22 cellular contexts compared by ENCODE assay signal in genomic region chr5:143343042-143343441, GRCh38.
DNase-seq lines count a peak whose midpoint lies in the region; ATAC-seq and TF ChIP-seq lines count a peak whose summit lies in the region.
"Had no signal": no experiment of that assay in that cellular context is flagged by ENCODE, and none has a peak within 500 bp of the region (broad histone marks: within the 10 kb centered on the region; RNA-seq: fewer than 3 reads in every experiment).

No MANE protein-coding gene starts in this region.

- H3K27me3 Mint-ChIP-seq in MCF 10A (ENCODE audit: insufficient read depth, unreplicated experiment): no peaks in the 10 kb centered on the region
- H3K27me3 Mint-ChIP-seq in endodermal cell (ENCODE audit: insufficient read depth): no peaks in the 10 kb centered on the region

- no peak overlapping the region for H3K4me3 Mint-ChIP-seq in MCF 10A (ENCODE audit: unreplicated experiment)
- H3K4me3 Mint-ChIP-seq in endodermal cell: no peak overlapping the region

- CTCF ChIA-PET in MCF 10A (lab: Yijun Ruan, JAX): interaction anchor here (0.6 to 2.2 kb wide), 5 partner anchors 9 to 482 kb away, joined by 3 to 7 read pairs (median 4); no protein-coding TSS in a partner anchor
- CTCF ChIA-PET in mammary epithelial cell (lab: Charles Lee; ENCODE audit: low non-redundant PET): no interaction called here

- dilution Hi-C loops in mammary epithelial cell (cut with HindIII; ENCODE audit: low sequenced_read_pairs): no loop called here

- H4K20me1 ChIP-seq in mammary epithelial cell (ENCODE audit: insufficient read depth, low read length) (no peaks in the 10 kb centered on the region), KMS-11 (ENCODE audit: insufficient read depth) (peaks cover 76% of the 10 kb centered on the region)

- BruUV-seq in MCF 10A (replicated peaks; lab: Mats Ljungman, UMichigan) (no TSS peak), mammary epithelial cell (replicated peaks; lab: Mats Ljungman, UMichigan) (no TSS peak)

- 100% methylated on average over 2 of the region's 2 CpGs for WGBS in mammary epithelial cell (ENCODE audit: low coverage, missing lambda C conversion rate)
- 35% methylated on average over 2 of the region's 2 CpGs; no CpG with 5 or more reads in 1 of the 2 experiments for WGBS in endodermal cell (ENCODE audit: insufficient coverage in 1 of 2, insufficient read length in 1 of 2), 2 experiments
- WGBS in psoas muscle, 3 donors: 86 to 96% (median 96%) methylated on average over 2 of the region's 2 CpGs

- H3K9ac ChIP-seq in mammary epithelial cell (ENCODE audit: insufficient read depth, low read length): no peak overlapping the region
- H3K9ac ChIP-seq in KMS-11: no peak overlapping the region
- H3K9ac ChIP-seq in endodermal cell (ENCODE audit: extremely low read depth, low read length, poor library complexity, severe bottlenecking): no peak overlapping the region
- H3K9ac ChIP-seq: BLaER1 had no signal

- ATAC-seq in psoas muscle: no peak
- ATAC-seq in GM21786 (IDR thresholded peaks at IDR 0.05; ENCODE audit: unreplicated experiment): no peak
- ATAC-seq: upper lobe of right lung had no signal

- TF ChIP-seq CTCF in MCF 10A (IDR thresholded peaks at IDR 0.05; ENCODE audit: unreplicated experiment) (no peak), mammary epithelial cell (conservative IDR thresholded peaks at IDR 0.05 in 1 of 2, IDR thresholded peaks at IDR 0.05 in 1 of 2; ENCODE audit: extremely low read depth in 1 of 2, insufficient read depth in 1 of 2, low read depth in 1 of 2, low read length in 2 of 2) (no peak), KMS-11 (conservative IDR thresholded peaks at IDR 0.05; ENCODE audit: low read depth, low read length) (no peak), endodermal cell (conservative IDR thresholded peaks at IDR 0.05) (peak; percentile 12), psoas muscle (IDR thresholded peaks at IDR 0.05) (no peak), BE2C (IDR thresholded peaks at IDR 0.05; ENCODE audit: low read depth, low read length) (no peak)

- H3K36me3 Mint-ChIP-seq in MCF 10A (ENCODE audit: insufficient read depth, unreplicated experiment) (peaks cover 28% of the 10 kb centered on the region), endodermal cell (ENCODE audit: low read depth) (peaks cover 5% of the 10 kb centered on the region)

- POLR2A ChIA-PET in MCF 10A (lab: Yijun Ruan, JAX): interaction anchor here (0.6 to 2.0 kb wide), 9 partner anchors 8 to 551 kb away, joined by 3 to 8 read pairs (median 3); no protein-coding TSS in a partner anchor

- peaks cover 94% of the 10 kb centered on the region for H3K79me2 ChIP-seq in mammary epithelial cell (ENCODE audit: insufficient read depth, low read length)
- H3K79me2 ChIP-seq in KMS-11 (ENCODE audit: insufficient read depth, low read depth): peaks cover 100% of the 10 kb centered on the region

- H3K36me3 ChIP-seq in mammary epithelial cell (ENCODE audit: insufficient read depth, low read length): peaks cover 3% of the 10 kb centered on the region
- H3K36me3 ChIP-seq in KMS-11 (ENCODE audit: insufficient read depth): no peaks in the 10 kb centered on the region
- no peaks in the 10 kb centered on the region for H3K36me3 ChIP-seq in endodermal cell (ENCODE audit: control insufficient read depth, insufficient read depth, low read length)
- no peaks in the 10 kb centered on the region for H3K36me3 ChIP-seq in psoas muscle (ENCODE audit: insufficient read depth in 1 of 2, low read depth in 1 of 2)
- H3K36me3 ChIP-seq in BE2C: no peaks in the 10 kb centered on the region
- H3K36me3 ChIP-seq: suprapubic skin, upper lobe of right lung had no signal

- DNase-seq in MCF 10A (ENCODE audit: unreplicated experiment): no peak
- DNase-seq in mammary epithelial cell: no peak
- DNase-seq in endodermal cell: peak; percentile 57
- DNase-seq in psoas muscle: no peak
- DNase-seq in BE2C: no peak
- no peak for DNase-seq in NCI-H2107 treated with DMSO at 0.1 percent for 48 hours (lab: John Stamatoyannopoulos, UW; ENCODE audit: unreplicated experiment)
- DNase-seq: activated CD4-positive, CD25-positive, alpha-beta regulatory T cell treated with anti-CD3 and anti-CD28 coated beads, Interleukin-2, amount 50 U/mL, for 72 hours; activated effector memory CD4-positive, alpha-beta T cell treated with anti-CD3 and anti-CD28 coated beads, Interleukin-2, amount 50 U/mL, for 16 hours; foreskin fibroblast; MM.1S; NCI-H1436; NCI-H2081 treated with DMSO at 0.1 percent for 48 hours; NCI-H748 treated with DMSO at 0.1 percent for 48 hours; occipital lobe; stimulated activated CD4-positive, alpha-beta T cell treated with anti-CD3 and anti-CD28 coated beads, Interleukin-2, amount 100 ng/mL, for 48 hours; upper lobe of right lung had no signal

- no peaks in the 10 kb centered on the region for H3K9me3 ChIP-seq in mammary epithelial cell (replicated peaks; ENCODE audit: insufficient read depth, low read length)
- no peaks in the 10 kb centered on the region for H3K9me3 ChIP-seq in endodermal cell (ENCODE audit: control insufficient read depth, low read length)
- H3K9me3 ChIP-seq in psoas muscle: no peaks in the 10 kb centered on the region
- H3K9me3 ChIP-seq in BE2C: no peaks in the 10 kb centered on the region
- H3K9me3 ChIP-seq: BLaER1, suprapubic skin, upper lobe of right lung had no signal

- H3K27ac Mint-ChIP-seq in MCF 10A (ENCODE audit: low read depth, unreplicated experiment) (peak overlapping the region; percentile 81), endodermal cell (no peak overlapping the region)

- H3K4me1 ChIP-seq in mammary epithelial cell (ENCODE audit: insufficient read depth, low read length) (peaks cover 19% of the 10 kb centered on the region), KMS-11 (ENCODE audit: low read depth, poor library complexity, severe bottlenecking) (peaks cover 100% of the 10 kb centered on the region), endodermal cell (ENCODE audit: control insufficient read depth, insufficient read depth, low read length) (peaks cover 15% of the 10 kb centered on the region), psoas muscle (peaks cover 77% of the 10 kb centered on the region), BE2C (no peaks in the 10 kb centered on the region)

- intact Hi-C loops in MCF 10A (cut with micrococcal nuclease) (no loop called here), mammary epithelial cell (cut with micrococcal nuclease) (no loop called here), psoas muscle (cut with DNase I) (no loop called here)

- in situ Hi-C loops in mammary epithelial cell (cut with MboI; ENCODE audit: low sequenced_read_pairs in 2 of 2): no loop called here

- peaks cover 43% of the 10 kb centered on the region for H3K4me1 Mint-ChIP-seq in MCF 10A (ENCODE audit: insufficient read depth, unreplicated experiment)
- peaks cover 38% of the 10 kb centered on the region for H3K4me1 Mint-ChIP-seq in endodermal cell

- H3K4me2 ChIP-seq in mammary epithelial cell (ENCODE audit: insufficient read depth, low read depth, low read length) (no peak overlapping the region), KMS-11 (peak overlapping the region; percentile 32)
- H3K4me2 ChIP-seq: BLaER1 had no signal

- H3K27me3 ChIP-seq in mammary epithelial cell (ENCODE audit: insufficient read depth, low read length) (no peaks in the 10 kb centered on the region), KMS-11 (ENCODE audit: insufficient read depth, low read depth) (no peaks in the 10 kb centered on the region), endodermal cell (ENCODE audit: control insufficient read depth, insufficient read depth, low read length, poor library complexity, severe bottlenecking) (no peaks in the 10 kb centered on the region), psoas muscle (ENCODE audit: insufficient read depth in 3 of 3, low read length in 2 of 3) (no peaks in the 10 kb centered on the region), BE2C (no peaks in the 10 kb centered on the region)
- H3K27me3 ChIP-seq: BLaER1, suprapubic skin, upper lobe of right lung had no signal

- H3K4me3 ChIP-seq in mammary epithelial cell (replicated peaks in 1 of 3; ENCODE audit: insufficient read depth in 1 of 3, low read depth in 2 of 3, low read length in 3 of 3): no peak overlapping the region
- no peak overlapping the region for H3K4me3 ChIP-seq in KMS-11 (IDR thresholded peaks at IDR 0.05; ENCODE audit: insufficient read depth, low read depth, low read length)
- no peak overlapping the region for H3K4me3 ChIP-seq in endodermal cell (ENCODE audit: low read length)
- no peak overlapping the region for H3K4me3 ChIP-seq in psoas muscle
- no peak overlapping the region for H3K4me3 ChIP-seq in BE2C (ENCODE audit: low read depth, low read length)
- H3K4me3 ChIP-seq: BLaER1, SK-N-MC, suprapubic skin, upper lobe of right lung had no signal

- H3K9me3 Mint-ChIP-seq in MCF 10A (ENCODE audit: unreplicated experiment) (peaks cover 8% of the 10 kb centered on the region), endodermal cell (no peaks in the 10 kb centered on the region)

- H3K27ac ChIP-seq in mammary epithelial cell (ENCODE audit: insufficient read depth, low read depth, low read length) (no peak overlapping the region), KMS-11 (no peak overlapping the region), endodermal cell (ENCODE audit: low read depth, low read length) (no peak overlapping the region), psoas muscle (peak overlapping the region; percentile 65)
- H3K27ac ChIP-seq: BLaER1, RWPE1, SK-N-MC, suprapubic skin, upper lobe of right lung had no signal

- no peak overlapping the region for H2AFZ ChIP-seq in mammary epithelial cell (ENCODE audit: low read depth, low read length)
- H2AFZ ChIP-seq in KMS-11 (ENCODE audit: low read depth): no peak overlapping the region
